Comparison of ENCODE assay signal across 25 cellular contexts in the genomic region with DNA sequence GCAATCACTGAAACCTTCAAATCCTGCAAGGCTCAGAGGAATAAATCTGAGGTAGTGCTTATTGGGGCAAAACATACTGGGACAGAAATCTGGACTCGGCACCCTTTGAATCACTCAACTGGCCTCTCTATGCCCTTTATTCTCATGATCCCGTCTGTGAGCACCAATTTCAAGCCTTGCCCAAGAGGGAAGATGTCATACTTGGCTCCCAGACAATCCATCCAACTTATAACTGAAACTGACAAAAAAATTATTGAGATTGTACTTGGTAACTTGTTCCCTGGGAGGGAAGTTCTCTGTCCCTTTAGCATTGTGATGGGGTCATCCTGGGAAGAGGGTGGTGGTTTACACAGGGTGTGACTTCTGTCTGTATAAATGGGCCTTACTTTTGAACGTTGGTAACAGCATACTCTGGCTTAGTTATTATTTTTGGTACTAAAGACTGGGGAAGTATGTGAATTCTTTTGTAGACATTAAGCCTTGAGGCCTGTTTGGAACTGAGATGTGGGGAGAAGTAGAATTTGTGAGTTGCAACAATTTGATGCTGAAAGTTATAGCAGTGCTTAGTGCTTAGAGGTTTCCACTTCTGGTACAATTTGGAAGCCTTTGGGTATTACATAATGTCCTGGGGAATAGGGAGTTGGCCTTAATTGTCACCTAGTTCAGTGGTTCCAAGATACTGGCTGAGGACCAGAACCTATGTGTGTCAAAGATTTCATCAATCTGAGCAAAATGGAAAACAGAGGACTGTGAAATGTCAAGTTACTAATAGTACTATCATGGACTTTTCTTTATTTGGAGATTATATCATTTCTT. TPM values are rescaled to one million over a fixed set of nuclear protein-coding genes. Genes with fewer than 3 reads are reported as not detected.
A peak's percentile ranks its signal among the peaks of the same experiment; 100 is the strongest.
DNase-seq lines count a peak whose midpoint lies in the region; ATAC-seq and TF ChIP-seq lines count a peak whose summit lies in the region.
"Had no signal": no experiment of that assay in that cellular context is flagged by ENCODE, and none has a peak within 500 bp of the region (broad histone marks: within the 10 kb centered on the region; RNA-seq: fewer than 3 reads in every experiment).

No MANE protein-coding gene starts in this region.

- ATAC-seq in Right ventricle myocardium inferior = peak; percentile 74
- peak in 3 of 4 donors; percentile 42 to 58 (median 48) for ATAC-seq in heart left ventricle
- ATAC-seq in omental fat pad (ENCODE audit: low FRiP score) = peak; percentile 59
- no peak for ATAC-seq in activated CD8-positive, alpha-beta memory T cell treated with anti-CD3 and anti-CD28 coated beads, Interleukin-2, amount 10 ng/mL, durations not matched to agents 7 days and 5 days
- ATAC-seq in WTC11 = no peak
- ATAC-seq: naive thymus-derived CD8-positive, alpha-beta T cell; SK-N-SH treated with all-trans-retinoic acid at 6 μM for 48 hours had no signal

- POLR2A ChIA-PET in WTC11 (lab: Charles Lee) = interaction anchor here (1.0 kb wide), 1 partner anchor 15 kb away, joined by 4 read pairs; no protein-coding TSS in a partner anchor

- H3K27me3 Mint-ChIP-seq in activated CD8-positive, alpha-beta memory T cell treated with anti-CD3 and anti-CD28 coated beads, Interleukin-2, amount 10 ng/mL, durations not matched to agents 7 days and 5 days = no peaks in the 10 kb centered on the region
- H3K27me3 Mint-ChIP-seq in WTC11 (ENCODE audit: low read depth) = no peaks in the 10 kb centered on the region
- H3K27me3 Mint-ChIP-seq: activated CD4-positive, alpha-beta T cell treated with anti-CD3 and anti-CD28 coated beads, Interleukin-2, amount 10 ng/mL, durations not matched to agents 7 days and 5 days; activated naive CD4-positive, alpha-beta T cell treated with anti-CD3 and anti-CD28 coated beads, Interleukin-2, amount 10 ng/mL, durations not matched to agents 7 days and 5 days; central memory CD8-positive, alpha-beta T cell; naive thymus-derived CD8-positive, alpha-beta T cell had no signal

- DNase-seq in Right ventricle myocardium inferior (ENCODE audit: missing footprints) = no peak
- DNase-seq in cardiac septum (ENCODE audit: low spot score) = no peak
- no peak for DNase-seq in heart left ventricle
- no peak for DNase-seq in omental fat pad (ENCODE audit: low spot score)
- no peak for DNase-seq in activated CD8-positive, alpha-beta memory T cell treated with anti-CD3 and anti-CD28 coated beads, Interleukin-2, amount 10 ng/mL, durations not matched to agents 7 days and 5 days
- no peak for DNase-seq in hepatic stellate cell (ENCODE audit: low spot score)
- DNase-seq in WTC11 (ENCODE audit: low spot score) = no peak
- DNase-seq in activated naive CD4-positive, alpha-beta T cell treated with anti-CD3 and anti-CD28 coated beads, Interleukin-2, amount 50 U/mL, for 16 hours = no peak
- DNase-seq: activated CD4-positive, alpha-beta T cell treated with anti-CD3 and anti-CD28 coated beads, Interleukin-2, amount 10 ng/mL, durations not matched to agents 7 days and 5 days; activated naive CD4-positive, alpha-beta T cell treated with anti-CD3 and anti-CD28 coated beads, Interleukin-2, amount 10 ng/mL, durations not matched to agents 7 days and 5 days; effector CD4-positive, alpha-beta T cell; HFFc6; kidney; naive thymus-derived CD8-positive, alpha-beta T cell; NCI-H1105 treated with DMSO at 0.1 percent for 48 hours; NCI-H2081; NCI-H345; RPMI8226; stimulated activated CD4-positive, alpha-beta T cell treated with anti-CD3 and anti-CD28 coated beads, Interleukin-4, amount 100 ng/mL, for 24 hours; stimulated activated naive CD4-positive, alpha-beta T cell had no signal

- no peaks in the 10 kb centered on the region for H3K36me3 ChIP-seq in heart left ventricle
- H3K36me3 ChIP-seq: ascending aorta, tibial nerve had no signal

- H3K4me1 ChIP-seq in heart left ventricle = peaks cover 0 to 45% (median 34%) of the 10 kb centered on the region in 12 donors

- intact Hi-C loops in Right ventricle myocardium inferior (cut with DNase I) (no loop called here), cardiac septum (cut with DNase I) (no loop called here), heart left ventricle (cut with DNase I) (loop anchor here in 1 of 10 donors (10.0 kb wide), 1 partner anchor 58 kb away; no protein-coding TSS in a partner anchor)

- H3K36me3 Mint-ChIP-seq in activated CD8-positive, alpha-beta memory T cell treated with anti-CD3 and anti-CD28 coated beads, Interleukin-2, amount 10 ng/mL, durations not matched to agents 7 days and 5 days = peaks cover 1% of the 10 kb centered on the region
- no peaks in the 10 kb centered on the region for H3K36me3 Mint-ChIP-seq in WTC11

- TF ChIP-seq CTCF in heart left ventricle (IDR thresholded peaks at IDR 0.05) (no peak), omental fat pad (IDR thresholded peaks at IDR 0.05) (no peak), WTC11 (IDR thresholded peaks at IDR 0.05) (no peak)

- H3K9me3 Mint-ChIP-seq in activated CD8-positive, alpha-beta memory T cell treated with anti-CD3 and anti-CD28 coated beads, Interleukin-2, amount 10 ng/mL, durations not matched to agents 7 days and 5 days (ENCODE audit: low read depth) = no peaks in the 10 kb centered on the region
- H3K9me3 Mint-ChIP-seq in WTC11 = no peaks in the 10 kb centered on the region
- H3K9me3 Mint-ChIP-seq: activated CD4-positive, alpha-beta T cell treated with anti-CD3 and anti-CD28 coated beads, Interleukin-2, amount 10 ng/mL, durations not matched to agents 7 days and 5 days; activated naive CD4-positive, alpha-beta T cell treated with anti-CD3 and anti-CD28 coated beads, Interleukin-2, amount 10 ng/mL, durations not matched to agents 7 days and 5 days; central memory CD8-positive, alpha-beta T cell; HFFc6; naive thymus-derived CD8-positive, alpha-beta T cell had no signal

- 43 to 59% (median 48%) methylated on average over 3 of the region's 3 CpGs for WGBS in heart left ventricle, 4 donors

- H3K4me1 Mint-ChIP-seq in activated CD8-positive, alpha-beta memory T cell treated with anti-CD3 and anti-CD28 coated beads, Interleukin-2, amount 10 ng/mL, durations not matched to agents 7 days and 5 days = no peaks in the 10 kb centered on the region
- no peaks in the 10 kb centered on the region for H3K4me1 Mint-ChIP-seq in WTC11
- H3K4me1 Mint-ChIP-seq: activated CD4-positive, alpha-beta T cell treated with anti-CD3 and anti-CD28 coated beads, Interleukin-2, amount 10 ng/mL, durations not matched to agents 7 days and 5 days; activated naive CD4-positive, alpha-beta T cell treated with anti-CD3 and anti-CD28 coated beads, Interleukin-2, amount 10 ng/mL, durations not matched to agents 7 days and 5 days had no signal

- H3K27me3 ChIP-seq in heart left ventricle = no peaks in the 10 kb centered on the region
- H3K27me3 ChIP-seq: ascending aorta, tibial nerve had no signal

- no peak overlapping the region for H3K4me3 Mint-ChIP-seq in activated CD8-positive, alpha-beta memory T cell treated with anti-CD3 and anti-CD28 coated beads, Interleukin-2, amount 10 ng/mL, durations not matched to agents 7 days and 5 days
- H3K4me3 Mint-ChIP-seq in WTC11 = no peak overlapping the region
- H3K4me3 Mint-ChIP-seq: activated CD4-positive, alpha-beta T cell treated with anti-CD3 and anti-CD28 coated beads, Interleukin-2, amount 10 ng/mL, durations not matched to agents 7 days and 5 days; activated naive CD4-positive, alpha-beta T cell treated with anti-CD3 and anti-CD28 coated beads, Interleukin-2, amount 10 ng/mL, durations not matched to agents 7 days and 5 days; central memory CD8-positive, alpha-beta T cell; HFFc6; naive thymus-derived CD8-positive, alpha-beta T cell had no signal

- CTCF ChIA-PET in activated CD8-positive, alpha-beta memory T cell treated with anti-CD3 and anti-CD28 coated beads, Interleukin-2, amount 10 ng/mL, durations not matched to agents 7 days and 5 days (lab: Charles Lee) = no interaction called here
- CTCF ChIA-PET in WTC11 (lab: Charles Lee) = no interaction called here

- no peak for TF ChIP-seq POLR2A in heart left ventricle (IDR thresholded peaks at IDR 0.05)

- no peak overlapping the region for H3K27ac Mint-ChIP-seq in activated CD8-positive, alpha-beta memory T cell treated with anti-CD3 and anti-CD28 coated beads, Interleukin-2, amount 10 ng/mL, durations not matched to agents 7 days and 5 days
- no peak overlapping the region for H3K27ac Mint-ChIP-seq in WTC11
- H3K27ac Mint-ChIP-seq: activated CD4-positive, alpha-beta T cell treated with anti-CD3 and anti-CD28 coated beads, Interleukin-2, amount 10 ng/mL, durations not matched to agents 7 days and 5 days; activated naive CD4-positive, alpha-beta T cell treated with anti-CD3 and anti-CD28 coated beads, Interleukin-2, amount 10 ng/mL, durations not matched to agents 7 days and 5 days; HFFc6 had no signal

- H3K9me3 ChIP-seq in heart left ventricle = no peaks in the 10 kb centered on the region
- H3K9me3 ChIP-seq: ascending aorta, tibial nerve had no signal

- H3K27ac ChIP-seq in heart left ventricle = peak overlapping the region in 8 of 12 donors; percentile 1 to 52 (median 22)
- H3K27ac ChIP-seq: 22Rv1 had no signal

- H3K4me3 ChIP-seq in heart left ventricle = no peak overlapping the region
- H3K4me3 ChIP-seq: ascending aorta, tibial nerve had no signal

TF ChIP-seq in WTC11, 78 proteins besides CTCF, POLR2A, EP300 and RAD21 (continues in another document):
- TF ChIP-seq, protein P1, sequence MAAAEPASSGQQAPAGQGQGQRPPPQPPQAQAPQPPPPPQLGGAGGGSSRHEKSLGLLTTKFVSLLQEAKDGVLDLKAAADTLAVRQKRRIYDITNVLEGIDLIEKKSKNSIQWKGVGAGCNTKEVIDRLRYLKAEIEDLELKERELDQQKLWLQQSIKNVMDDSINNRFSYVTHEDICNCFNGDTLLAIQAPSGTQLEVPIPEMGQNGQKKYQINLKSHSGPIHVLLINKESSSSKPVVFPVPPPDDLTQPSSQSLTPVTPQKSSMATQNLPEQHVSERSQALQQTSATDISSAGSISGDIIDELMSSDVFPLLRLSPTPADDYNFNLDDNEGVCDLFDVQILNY (CRISPR knock-in tag; IDR thresholded peaks at IDR 0.05) = no peak

RNA-seq across cellular contexts. Expression of a gene that starts 15.7 kb away (rescaled TPM):
- total RNA-seq in Right ventricle myocardium inferior = 7.1 TPM
- total RNA-seq in cardiac septum = 7.3 TPM
- total RNA-seq in heart left ventricle = 10 to 100 TPM in 4 of 9 donors, 1 to 10 TPM in 5; 5.3 to 30.8 (median 8.0) TPM
- polyA plus RNA-seq in heart left ventricle = 1 to 10 TPM; 3.2 to 7.2 TPM
- 10 to 100 TPM; 39.0 to 59.4 (median 41.8) TPM for total RNA-seq in omental fat pad
- total RNA-seq in activated CD8-positive, alpha-beta memory T cell treated with anti-CD3 and anti-CD28 coated beads, Interleukin-2, amount 10 ng/mL, durations not matched to agents 7 days and 5 days = 10 to 100 TPM; 31.2 to 32.3 TPM
- 21.4 to 26.7 TPM (median 22.3 TPM) in 3 replicates for total RNA-seq in WTC11 (2021)

RNA-seq across cellular contexts. Expression of a gene that starts 26.8 kb away (rescaled TPM):
- total RNA-seq in Right ventricle myocardium inferior (14.0 TPM), cardiac septum (12.5 TPM), heart left ventricle (10 to 100 TPM; 11.2 to 19.8 (median 14.8) TPM), omental fat pad (10 to 100 TPM; 19.5 to 26.1 (median 22.6) TPM), WTC11 (2021) (26.9 to 28.3 TPM (median 27.9 TPM) in 3 replicates)
- polyA plus RNA-seq in heart left ventricle = 10 to 100 TPM; 11.5 to 18.3 TPM
- total RNA-seq in activated CD8-positive, alpha-beta memory T cell treated with anti-CD3 and anti-CD28 coated beads, Interleukin-2, amount 10 ng/mL, durations not matched to agents 7 days and 5 days = 10 to 100 TPM; 27.6 to 27.8 TPM

Comparison
In these comparisons a context has a peak if more than half of its experiments do, and no peak if none do; other contexts are left out.
1. ATAC-seq: peak in Right ventricle myocardium inferior (single experiment), heart left ventricle (3 of 4) and omental fat pad (single experiment); none in activated CD8-positive, alpha-beta memory T cell treated with anti-CD3 and anti-CD28 coated beads, Interleukin-2, amount 10 ng/mL, durations not matched to agents 7 days and 5 days (single experiment) and WTC11 (single experiment).